13 cellular contexts compared by ENCODE assay signal in genomic region chr1:160207751-160208150, GRCh38. TPM values are rescaled to one million over a fixed set of nuclear protein-coding genes. Genes with fewer than 3 reads are reported as not detected.
DNase-seq lines count a peak whose midpoint lies in the region; ATAC-seq and TF ChIP-seq lines count a peak whose summit lies in the region.
"Had no signal": no experiment of that assay in that cellular context is flagged by ENCODE, and none has a peak within 500 bp of the region (broad histone marks: within the 10 kb centered on the region; RNA-seq: fewer than 3 reads in every experiment).

No MANE protein-coding gene starts in this region.

- H3K27ac ChIP-seq in GM23338 (ENCODE audit: low read depth), result peak overlapping the region; percentile 74
- H3K27ac ChIP-seq: pancreas had no signal

- H3F3A ChIP-seq in GM23338 (replicated peaks; ENCODE audit: low read depth), result peaks cover 9% of the 10 kb centered on the region

- no peaks in the 10 kb centered on the region for H3K9me3 Mint-ChIP-seq in GM23338

- no peaks in the 10 kb centered on the region for H3K27me3 ChIP-seq in GM23338 (ENCODE audit: insufficient read depth)
- no peaks in the 10 kb centered on the region for H3K27me3 ChIP-seq in skeletal muscle satellite cell (ENCODE audit: control insufficient read depth, insufficient read depth, low read length)
- H3K27me3 ChIP-seq: pancreas had no signal

- H4K20me1 ChIP-seq in GM23338 (replicated peaks; ENCODE audit: insufficient read depth), result peaks cover 26% of the 10 kb centered on the region

- no peaks in the 10 kb centered on the region for H3K9me3 ChIP-seq in skeletal muscle satellite cell (replicated peaks; ENCODE audit: low read length)
- H3K9me3 ChIP-seq: pancreas had no signal

- peaks cover 67% of the 10 kb centered on the region for H3K4me1 Mint-ChIP-seq in GM23338

- no peak for DNase-seq in GM23338 (ENCODE audit: low spot score)
- peak; percentile 16 for DNase-seq in fibroblast of villous mesenchyme (ENCODE audit: low read depth)
- no peak for DNase-seq in islet precursor cell
- no peak for DNase-seq in central memory CD4-positive, alpha-beta T cell
- DNase-seq: activated T-cell treated with anti-CD3 and anti-CD28 coated beads, Interleukin-2, amount 50 U/mL, for 48 hours; EL; NCI-H345; pancreas had no signal

- peaks cover 58% of the 10 kb centered on the region for H3K4me1 ChIP-seq in GM23338 (ENCODE audit: insufficient read depth)
- H3K4me1 ChIP-seq in skeletal muscle satellite cell (ENCODE audit: control insufficient read depth, insufficient read depth, low read length), result peaks cover 45% of the 10 kb centered on the region

- no peak overlapping the region for H2AFZ ChIP-seq in GM23338

- peak overlapping the region; percentile 100 for H3K9ac ChIP-seq in skeletal muscle satellite cell (ENCODE audit: low read depth, low read length)

- H3K4me3 Mint-ChIP-seq in GM23338, result no peak overlapping the region

- H3K36me3 ChIP-seq in GM23338 (ENCODE audit: insufficient read depth) (peaks cover 26% of the 10 kb centered on the region), skeletal muscle satellite cell (ENCODE audit: insufficient read depth, low read length) (peaks cover 60% of the 10 kb centered on the region)

- H3K4me2 ChIP-seq in GM23338 (peak overlapping the region; percentile 99), skeletal muscle satellite cell (ENCODE audit: low read length) (peak overlapping the region; percentile 98)

- no peak for TF ChIP-seq CTCF in GM23338 (conservative IDR thresholded peaks at IDR 0.05; ENCODE audit: low read depth in 2 of 2)
- TF ChIP-seq CTCF in WI38 (IDR thresholded peaks at IDR 0.05; ENCODE audit: low read depth, low read length), result no peak
- no peak for TF ChIP-seq CTCF in fibroblast of villous mesenchyme (IDR thresholded peaks at IDR 0.05; ENCODE audit: insufficient read depth, low read depth, low read length)

- no peak overlapping the region for H3K4me3 ChIP-seq in GM23338
- peak overlapping the region; percentile 17; the same call in 1 of the 2 replicates for H3K4me3 ChIP-seq in WI38 (ENCODE audit: low read depth, low read length)
- no peak overlapping the region for H3K4me3 ChIP-seq in fibroblast of villous mesenchyme (ENCODE audit: low read depth, low read length)
- H3K4me3 ChIP-seq in skeletal muscle satellite cell (ENCODE audit: low read length), result peak overlapping the region; percentile 99
- H3K4me3 ChIP-seq: pancreas had no signal

- H3K79me2 ChIP-seq in GM23338 (replicated peaks; ENCODE audit: insufficient read depth), result peaks cover 41% of the 10 kb centered on the region

- peaks cover 41% of the 10 kb centered on the region for H3K36me3 Mint-ChIP-seq in GM23338 (ENCODE audit: low read depth)

- ATAC-seq in GM23338, result no peak
- no peak for ATAC-seq in HG03442 (IDR thresholded peaks at IDR 0.05; ENCODE audit: unreplicated experiment)
- ATAC-seq in HG03175 (IDR thresholded peaks at IDR 0.05; ENCODE audit: unreplicated experiment), result no peak
- ATAC-seq: pancreas had no signal

- 0 out of 2 replicates have a peak, but pooled peaks cover under 1% of the 10 kb centered on the region for H3K9me2 ChIP-seq in GM23338 (ENCODE audit: insufficient read depth)

- H3K27me3 Mint-ChIP-seq in GM23338 (ENCODE audit: insufficient read depth, low read depth, poor library complexity), result peaks cover 25% of the 10 kb centered on the region

- H3K27ac Mint-ChIP-seq in GM23338, result no peak overlapping the region

TF ChIP-seq in GM23338, 12 proteins besides CTCF, POLR2A, EP300 and RAD21:
- TF ChIP-seq STAT1 (IDR thresholded peaks at IDR 0.05; ENCODE audit: unreplicated experiment), result no peak
- TF ChIP-seq EZH2phosphoT487 (IDR thresholded peaks at IDR 0.05; ENCODE audit: unreplicated experiment), result no peak
- no peak for TF ChIP-seq JUNB (IDR thresholded peaks at IDR 0.05; ENCODE audit: unreplicated experiment)
- TF ChIP-seq NANOG (IDR thresholded peaks at IDR 0.05; ENCODE audit: borderline replicate concordance), result no peak
- TF ChIP-seq ZNF331 (CRISPR knock-in tag; IDR thresholded peaks at IDR 0.05; ENCODE audit: low read depth), result no peak
- no peak for TF ChIP-seq POLR2AphosphoS5 (IDR thresholded peaks at IDR 0.05; ENCODE audit: low read depth)
- TF ChIP-seq, protein P1, sequence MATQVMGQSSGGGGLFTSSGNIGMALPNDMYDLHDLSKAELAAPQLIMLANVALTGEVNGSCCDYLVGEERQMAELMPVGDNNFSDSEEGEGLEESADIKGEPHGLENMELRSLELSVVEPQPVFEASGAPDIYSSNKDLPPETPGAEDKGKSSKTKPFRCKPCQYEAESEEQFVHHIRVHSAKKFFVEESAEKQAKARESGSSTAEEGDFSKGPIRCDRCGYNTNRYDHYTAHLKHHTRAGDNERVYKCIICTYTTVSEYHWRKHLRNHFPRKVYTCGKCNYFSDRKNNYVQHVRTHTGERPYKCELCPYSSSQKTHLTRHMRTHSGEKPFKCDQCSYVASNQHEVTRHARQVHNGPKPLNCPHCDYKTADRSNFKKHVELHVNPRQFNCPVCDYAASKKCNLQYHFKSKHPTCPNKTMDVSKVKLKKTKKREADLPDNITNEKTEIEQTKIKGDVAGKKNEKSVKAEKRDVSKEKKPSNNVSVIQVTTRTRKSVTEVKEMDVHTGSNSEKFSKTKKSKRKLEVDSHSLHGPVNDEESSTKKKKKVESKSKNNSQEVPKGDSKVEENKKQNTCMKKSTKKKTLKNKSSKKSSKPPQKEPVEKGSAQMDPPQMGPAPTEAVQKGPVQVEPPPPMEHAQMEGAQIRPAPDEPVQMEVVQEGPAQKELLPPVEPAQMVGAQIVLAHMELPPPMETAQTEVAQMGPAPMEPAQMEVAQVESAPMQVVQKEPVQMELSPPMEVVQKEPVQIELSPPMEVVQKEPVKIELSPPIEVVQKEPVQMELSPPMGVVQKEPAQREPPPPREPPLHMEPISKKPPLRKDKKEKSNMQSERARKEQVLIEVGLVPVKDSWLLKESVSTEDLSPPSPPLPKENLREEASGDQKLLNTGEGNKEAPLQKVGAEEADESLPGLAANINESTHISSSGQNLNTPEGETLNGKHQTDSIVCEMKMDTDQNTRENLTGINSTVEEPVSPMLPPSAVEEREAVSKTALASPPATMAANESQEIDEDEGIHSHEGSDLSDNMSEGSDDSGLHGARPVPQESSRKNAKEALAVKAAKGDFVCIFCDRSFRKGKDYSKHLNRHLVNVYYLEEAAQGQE (IDR thresholded peaks at IDR 0.05; ENCODE audit: unreplicated experiment), result no peak

RNA-seq across cellular contexts. Expression of gene PEA15, which starts 2.6 kb away (rescaled TPM):
- 80.8 and 104 TPM in 2 replicates for total RNA-seq in GM23338 (2014; rRNA removed; shearing (Covaris generic))
- 60.3 and 66.6 TPM in 2 replicates for polyA plus RNA-seq in GM23338 (2016; fragmentation: Nextera tagmentation; extraction: Ambion mirVana)
- 118 and 138 TPM in 2 replicates for total RNA-seq in fibroblast of villous mesenchyme
- 91.0 and 138 TPM in 2 replicates for total RNA-seq in skeletal muscle satellite cell (2012; rRNA removed)

RNA-seq across cellular contexts. Expression of gene CASQ1, which starts 17.4 kb away (rescaled TPM):
- total RNA-seq in GM23338 (2014; rRNA removed; shearing (Covaris generic)), result 1.2 and 2.8 TPM in 2 replicates
- 1.0 and 1.1 TPM in 2 replicates for polyA plus RNA-seq in GM23338 (2016; fragmentation: Nextera tagmentation; extraction: Ambion mirVana)
- total RNA-seq in fibroblast of villous mesenchyme, result not detected in 2 replicates
- total RNA-seq in skeletal muscle satellite cell (2012; rRNA removed), result not detected in 2 replicates
- total RNA-seq: dermis microvascular lymphatic vessel endothelial cell, pancreas had no signal

RNA-seq across cellular contexts. Expression of gene DCAF8, which starts 54.6 kb away (rescaled TPM):
- 84.4 and 104 TPM in 2 replicates for total RNA-seq in GM23338 (2014; rRNA removed; shearing (Covaris generic))
- 44.1 and 55.0 TPM in 2 replicates for polyA plus RNA-seq in GM23338 (2016; fragmentation: Nextera tagmentation; extraction: Ambion mirVana)
- 68.6 and 75.1 TPM in 2 replicates for total RNA-seq in fibroblast of villous mesenchyme
- 49.1 and 56.0 TPM in 2 replicates for total RNA-seq in skeletal muscle satellite cell (2012; rRNA removed)

RNA-seq across cellular contexts. Expression of gene ATP1A4, which starts 56.3 kb away (rescaled TPM):
- 0.23 and 0.63 TPM in 2 replicates for total RNA-seq in GM23338 (2014; rRNA removed; shearing (Covaris generic))
- polyA plus RNA-seq in GM23338 (2016; fragmentation: Nextera tagmentation; extraction: Ambion mirVana), result 0.27 and 0.43 TPM in 2 replicates
- not detected in 2 replicates for total RNA-seq in fibroblast of villous mesenchyme
- not detected in 2 replicates for total RNA-seq in skeletal muscle satellite cell (2012; rRNA removed)
- total RNA-seq: dermis microvascular lymphatic vessel endothelial cell, pancreas had no signal
- polyA plus RNA-seq: pancreas had no signal

Comparison
In these comparisons a context has a peak if more than half of its experiments do, and no peak if none do; other contexts are left out.
1. H3K4me3 ChIP-seq: peak in WI38 (single experiment) and skeletal muscle satellite cell (single experiment); none in GM23338 (single experiment) and fibroblast of villous mesenchyme (single experiment).